ENCODE assay signal across 13 cellular contexts in the genomic region with DNA sequence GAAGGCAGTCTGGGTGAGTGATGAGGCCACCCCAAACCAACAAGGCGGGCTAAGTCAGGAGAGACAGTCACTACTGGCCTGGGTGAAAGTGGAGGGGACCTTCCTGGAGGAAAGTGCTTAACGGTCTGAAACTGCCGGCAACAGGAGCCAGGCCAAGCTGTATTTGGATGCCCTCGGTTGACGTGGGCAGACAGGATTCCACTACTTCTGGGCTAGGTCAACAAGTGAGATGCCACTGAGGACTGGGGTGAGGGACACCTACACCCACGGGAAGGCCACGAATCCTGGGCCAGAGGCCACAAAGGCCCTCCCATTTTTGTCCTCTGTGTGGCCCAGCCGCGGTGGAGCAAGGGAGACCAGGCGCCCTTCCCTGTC. TPM values are rescaled to one million over a fixed set of nuclear protein-coding genes. Genes with fewer than 3 reads are reported as not detected.
DNase-seq lines count a peak whose midpoint lies in the region; ATAC-seq, FAIRE-seq and TF ChIP-seq lines count a peak whose summit lies in the region.
"Had no signal": no experiment of that assay in that cellular context is flagged by ENCODE, and none has a peak within 500 bp of the region (broad histone marks: within the 10 kb centered on the region; RNA-seq: fewer than 3 reads in every experiment).

No MANE protein-coding gene starts in this region.

- H3K14ac ChIP-seq in H1 (ENCODE audit: insufficient read length), result no peak overlapping the region

- H3K23me2 ChIP-seq in H1 (ENCODE audit: low read depth, low read length), result peaks cover 4% of the 10 kb centered on the region; the same call in 1 of the 2 replicates

- H2BK120ac ChIP-seq in H1 (replicated peaks; ENCODE audit: low read depth, low read length), result no peak overlapping the region

- peak; percentile 7 for ATAC-seq in activated CD8-positive, alpha-beta memory T cell treated with anti-CD3 and anti-CD28 coated beads, Interleukin-2, amount 10 ng/mL, durations not matched to agents 7 days and 5 days
- ATAC-seq in mucosa of descending colon (peak; percentile 2), thoracic aorta (ENCODE audit: insufficient number of reproducible peaks, low FRiP score, low read depth) (no peak)

- H3K56ac ChIP-seq in H1 (replicated peaks; ENCODE audit: insufficient read length, low read depth, low read length), result no peak overlapping the region

- peak overlapping the region; percentile 1; the same call in 1 of the 2 replicates for H2BK15ac ChIP-seq in H1 (ENCODE audit: low read length)

- H3K4me3 ChIP-seq in H1 (ENCODE audit: extremely low read depth in 1 of 4, insufficient read depth in 2 of 4, low read depth in 3 of 4, low read length in 4 of 4) (peak overlapping the region in 1 of 4 experiments; percentile 68; a peak in 3 of 8 replicates), mucosa of descending colon (no peak overlapping the region), thoracic aorta (peak overlapping the region; percentile 63)

- H4K8ac ChIP-seq in H1 (ENCODE audit: extremely low read depth, insufficient read depth, low read length), result peak overlapping the region; percentile 11; the same call in 1 of the 2 replicates

- DNase-seq in activated CD8-positive, alpha-beta memory T cell treated with anti-CD3 and anti-CD28 coated beads, Interleukin-2, amount 10 ng/mL, durations not matched to agents 7 days and 5 days, result no peak
- no peak for DNase-seq in activated CD8-positive, alpha-beta memory T cell treated with anti-CD3 and anti-CD28 coated beads for 24 hours
- DNase-seq in H1 (ENCODE audit: low read depth in 1 of 2, low spot score in 2 of 2) (no peak), mucosa of descending colon (no peak), thoracic aorta (ENCODE audit: low spot score) (no peak), NOMO-1 (lab: John Stamatoyannopoulos, UW; ENCODE audit: unreplicated experiment in 2 of 2) (no peak), LoVo (ENCODE audit: low spot score) (no peak)
- no peak for DNase-seq in stimulated activated CD4-positive, alpha-beta T cell treated with anti-CD3 and anti-CD28 coated beads, Interleukin-4, amount 100 ng/mL, for 4 hours
- DNase-seq: activated CD4-positive, alpha-beta T cell treated with anti-CD3 and anti-CD28 coated beads for 1 hour; NCI-H1417 treated with DMSO at 0.1 percent for 48 hours; NCI-H748 treated with DMSO at 0.1 percent for 48 hours; stimulated activated CD4-positive, alpha-beta T cell treated with anti-CD3 and anti-CD28 coated beads, Interleukin-2, amount 100 ng/mL, for 48 hours had no signal

- H3K36me3 Mint-ChIP-seq in activated CD8-positive, alpha-beta memory T cell treated with anti-CD3 and anti-CD28 coated beads, Interleukin-2, amount 10 ng/mL, durations not matched to agents 7 days and 5 days, result no peaks in the 10 kb centered on the region

- no peak overlapping the region for H3K4ac ChIP-seq in H1 (replicated peaks; ENCODE audit: insufficient read length, low read depth, low read length)

- 0 out of 2 replicates have a peak overlapping the region, but pooled peaks have one; percentile 48 for H2BK20ac ChIP-seq in H1 (ENCODE audit: low read length)

- no peaks in the 10 kb centered on the region for H3K9me3 Mint-ChIP-seq in activated CD8-positive, alpha-beta memory T cell treated with anti-CD3 and anti-CD28 coated beads, Interleukin-2, amount 10 ng/mL, durations not matched to agents 7 days and 5 days (ENCODE audit: low read depth)

- TF ChIP-seq EP300 in H1 (IDR thresholded peaks at IDR 0.05; ENCODE audit: borderline replicate concordance in 1 of 2, low read depth in 2 of 2, low read length in 2 of 2), result no peak

- WGBS in H1 (ENCODE audit: extremely low coverage in 1 of 2, insufficient coverage in 1 of 2, insufficient read length in 1 of 2, insufficient replicate concordance in 2 of 2, low coverage in 1 of 2, low lambda C conversion rate in 2 of 2, missing lambda C conversion rate in 1 of 2), 2 experiments, result 45% methylated on average over 10 of the region's 10 CpGs; no CpG with 5 or more reads in 1 of the 2 experiments

- H2BK12ac ChIP-seq in H1 (ENCODE audit: low read depth, low read length), result peak overlapping the region; percentile 2; the same call in 1 of the 2 replicates

- H3K18ac ChIP-seq in H1 (ENCODE audit: extremely low read depth, low read length), result no peak overlapping the region

- H3K9ac ChIP-seq in H1 (replicated peaks in 1 of 4; ENCODE audit: extremely low read depth in 1 of 4, low read depth in 3 of 4, low read length in 3 of 4), result no peak overlapping the region; a peak in 1 of 7 replicates

- H3K4me1 Mint-ChIP-seq in activated CD8-positive, alpha-beta memory T cell treated with anti-CD3 and anti-CD28 coated beads, Interleukin-2, amount 10 ng/mL, durations not matched to agents 7 days and 5 days, result peaks cover 4% of the 10 kb centered on the region

- no peaks in the 10 kb centered on the region for H3K36me3 ChIP-seq in H1 (ENCODE audit: control insufficient read depth in 2 of 4, insufficient read depth in 4 of 4, low read length in 3 of 4)
- H3K36me3 ChIP-seq in mucosa of descending colon (ENCODE audit: low read depth), result no peaks in the 10 kb centered on the region
- H3K36me3 ChIP-seq in thoracic aorta, result no peaks in the 10 kb centered on the region

- H2AK5ac ChIP-seq in H1 (ENCODE audit: low read depth, low read length), result 0 out of 2 replicates have a peak overlapping the region, but pooled peaks have one; percentile 7

- FAIRE-seq in H1 (lab: Jason Lieb, UNC), result no peak
- FAIRE-seq: HTR-8/SVneo had no signal

- no peak overlapping the region for H3K4me3 Mint-ChIP-seq in activated CD8-positive, alpha-beta memory T cell treated with anti-CD3 and anti-CD28 coated beads, Interleukin-2, amount 10 ng/mL, durations not matched to agents 7 days and 5 days

- TF ChIP-seq RAD21 in H1 (IDR thresholded peaks at IDR 0.05 in 1 of 2, conservative IDR thresholded peaks at IDR 0.05 in 1 of 2; ENCODE audit: low read depth in 2 of 2, low read length in 2 of 2), result no peak

- no peak overlapping the region for H4K5ac ChIP-seq in H1 (ENCODE audit: insufficient read length, low read depth, low read length)

- POLR2A ChIA-PET in H1 (lab: Charles Lee; ENCODE audit: partially characterized antibody), result interaction anchor here (0.8 to 3.2 kb wide), 7 partner anchors 10 to 296 kb away, joined by 3 to 11 read pairs (median 4); a partner anchor contains a TSS

- peaks cover 0 to 9% (median 4%) of the 10 kb centered on the region in 4 experiments; a peak in 5 of 7 replicates for H3K4me1 ChIP-seq in H1 (replicated peaks in 1 of 4; ENCODE audit: control insufficient read depth in 3 of 4, insufficient read depth in 4 of 4, low read length in 3 of 4)
- peaks cover 14% of the 10 kb centered on the region for H3K4me1 ChIP-seq in mucosa of descending colon (ENCODE audit: low read depth)
- H3K4me1 ChIP-seq in thoracic aorta (ENCODE audit: control insufficient read depth in 1 of 2, low read depth in 2 of 2), result peaks cover 3 to 10% of the 10 kb centered on the region in 2 donors

- CTCF ChIA-PET in activated CD8-positive, alpha-beta memory T cell treated with anti-CD3 and anti-CD28 coated beads, Interleukin-2, amount 10 ng/mL, durations not matched to agents 7 days and 5 days (lab: Charles Lee), result interaction anchor here (1.0 to 1.4 kb wide), 3 partner anchors 56 to 108 kb away, joined by 3 to 4 read pairs (median 3); no protein-coding TSS in a partner anchor
- CTCF ChIA-PET in H1 (lab: Charles Lee; ENCODE audit: partially characterized antibody), result interaction anchor here (0.8 to 7.9 kb wide), 9 partner anchors 11 to 108 kb away, joined by 3 to 58 read pairs (median 5); a partner anchor contains a TSS

- no peaks in the 10 kb centered on the region for H3K9me3 ChIP-seq in H1 (ENCODE audit: insufficient read depth in 2 of 2, low read depth in 1 of 2, low read length in 1 of 2)
- no peaks in the 10 kb centered on the region for H3K9me3 ChIP-seq in mucosa of descending colon
- no peaks in the 10 kb centered on the region for H3K9me3 ChIP-seq in thoracic aorta

- peak overlapping the region; percentile 36; the same call in 1 of the 2 replicates for H2AFZ ChIP-seq in H1 (ENCODE audit: low read length)

- H3K27ac ChIP-seq in H1 (ENCODE audit: low read depth, low read length) (no peak overlapping the region), thoracic aorta (no peak overlapping the region)

- H4K91ac ChIP-seq in H1 (replicated peaks; ENCODE audit: insufficient read length, low read length), result peak overlapping the region; percentile 1

- no peaks in the 10 kb centered on the region for H3K79me1 ChIP-seq in H1 (ENCODE audit: low read depth, low read length)

- H2BK5ac ChIP-seq in H1 (ENCODE audit: low read depth, low read length), result no peak overlapping the region

- peaks cover 0 to 2% of the 10 kb centered on the region in 2 experiments for H4K20me1 ChIP-seq in H1 (replicated peaks in 1 of 2; ENCODE audit: control insufficient read depth in 1 of 2, insufficient read depth in 2 of 2, low read length in 2 of 2)

- peaks cover 7% of the 10 kb centered on the region for H3K27me3 Mint-ChIP-seq in activated CD8-positive, alpha-beta memory T cell treated with anti-CD3 and anti-CD28 coated beads, Interleukin-2, amount 10 ng/mL, durations not matched to agents 7 days and 5 days

- H3K27ac Mint-ChIP-seq in activated CD8-positive, alpha-beta memory T cell treated with anti-CD3 and anti-CD28 coated beads, Interleukin-2, amount 10 ng/mL, durations not matched to agents 7 days and 5 days, result no peak overlapping the region

- peak overlapping the region; percentile 69 to 78 for H3K4me2 ChIP-seq in H1 (ENCODE audit: insufficient read depth in 1 of 2, low read depth in 2 of 2, low read length in 2 of 2)

- intact Hi-C loops in mucosa of descending colon (cut with DNase I, micrococcal nuclease), result no loop called here

- H3K27me3 ChIP-seq in H1 (replicated peaks in 1 of 4; ENCODE audit: control insufficient read depth in 3 of 4, extremely low read depth in 1 of 4, insufficient read depth in 3 of 4, low read length in 3 of 4), result peaks cover 21 to 36% (median 31%) of the 10 kb centered on the region in 4 experiments
- H3K27me3 ChIP-seq in thoracic aorta (replicated peaks; ENCODE audit: insufficient read depth), result no peaks in the 10 kb centered on the region

- no peak for TF ChIP-seq CTCF in H1 (IDR thresholded peaks at IDR 0.05; ENCODE audit: control extremely low read depth in 1 of 3, insufficient read depth in 1 of 3, low read depth in 1 of 3, low read length in 3 of 3)
- no peak for TF ChIP-seq CTCF in mucosa of descending colon (IDR thresholded peaks at IDR 0.05)
- TF ChIP-seq CTCF in thoracic aorta (IDR thresholded peaks at IDR 0.05), result no peak

- H3K79me2 ChIP-seq in H1 (ENCODE audit: control insufficient read depth in 1 of 2, insufficient read depth in 2 of 2, low read length in 2 of 2), result no peaks in the 10 kb centered on the region

- no peak for TF ChIP-seq POLR2A in H1 (IDR thresholded peaks at IDR 0.05; ENCODE audit: control extremely low read depth in 1 of 2, low read depth in 2 of 2, low read length in 2 of 2)

- H3K23ac ChIP-seq in H1 (ENCODE audit: insufficient read length), result no peak overlapping the region

RNA-seq across cellular contexts. Expression of a gene that starts 12.3 kb away (rescaled TPM):
- total RNA-seq in activated CD8-positive, alpha-beta memory T cell treated with anti-CD3 and anti-CD28 coated beads, Interleukin-2, amount 10 ng/mL, durations not matched to agents 7 days and 5 days, result under 1 TPM; 0.54 to 0.91 TPM
- total RNA-seq in H1 (2021; fragmentation: NEBNext Ultra II Directional; extraction: Animal tissue kit (Norgen Biotek cat#: 25700)), result 0.84 and 1.1 TPM in 2 replicates
- polyA plus RNA-seq in H1 (2011; rRNA removed), result 0.32 and 0.38 TPM in 2 replicates
- polyA plus RNA-seq in H1 (2011; cell fraction: cytosol; rRNA removed), result 0.59 TPM
- polyA plus RNA-seq in H1 (2011; cell fraction: nucleus; rRNA removed), result 4.5 TPM
- 0.33 to 1.1 TPM (median 0.89 TPM) in 4 replicates for polyA plus RNA-seq in H1 (2012, experiment 1 of 2)
- polyA plus RNA-seq in H1 (2012, experiment 2 of 2), result 0.12 TPM
- polyA plus RNA-seq in H1 (2013, experiment 1 of 2), result 0.43 TPM
- 0.35 TPM for polyA plus RNA-seq in H1 (2013, experiment 2 of 2)
- 0.13 and 0.54 TPM in 2 replicates for polyA minus RNA-seq in H1 (2011; rRNA and poly(A)+ RNA removed)
- polyA minus RNA-seq in H1 (2011; cell fraction: cytosol; rRNA and poly(A)+ RNA removed), result not detected
- 1.00 TPM for polyA minus RNA-seq in H1 (2011; cell fraction: nucleus; rRNA and poly(A)+ RNA removed)
- 1 to 10 TPM in 1 of 3 donors, under 1 TPM in 2; 0.36 to 2.2 (median 0.87) TPM for total RNA-seq in mucosa of descending colon
- total RNA-seq in thoracic aorta, result 1 to 10 TPM; 1.3 to 3.9 TPM

RNA-seq across cellular contexts. Expression of a gene that starts 42.9 kb away (rescaled TPM):
- 1 to 10 TPM; 2.8 to 7.7 TPM for total RNA-seq in activated CD8-positive, alpha-beta memory T cell treated with anti-CD3 and anti-CD28 coated beads, Interleukin-2, amount 10 ng/mL, durations not matched to agents 7 days and 5 days
- total RNA-seq in H1 (2021; fragmentation: NEBNext Ultra II Directional; extraction: Animal tissue kit (Norgen Biotek cat#: 25700)), result 4.2 and 8.0 TPM in 2 replicates
- 9.2 TPM in 2 replicates for polyA plus RNA-seq in H1 (2011; rRNA removed)
- polyA plus RNA-seq in H1 (2011; cell fraction: cytosol; rRNA removed), result 8.0 TPM
- 49.3 TPM for polyA plus RNA-seq in H1 (2011; cell fraction: nucleus; rRNA removed)
- polyA plus RNA-seq in H1 (2012, experiment 1 of 2), result 2.8 to 7.8 TPM (median 6.9 TPM) in 4 replicates
- polyA plus RNA-seq in H1 (2012, experiment 2 of 2), result 4.2 TPM
- 10.3 TPM for polyA plus RNA-seq in H1 (2013, experiment 1 of 2)
- 6.5 TPM for polyA plus RNA-seq in H1 (2013, experiment 2 of 2)
- 1.5 and 2.0 TPM in 2 replicates for polyA minus RNA-seq in H1 (2011; rRNA and poly(A)+ RNA removed)
- polyA minus RNA-seq in H1 (2011; cell fraction: cytosol; rRNA and poly(A)+ RNA removed), result 3.1 TPM
- polyA minus RNA-seq in H1 (2011; cell fraction: nucleus; rRNA and poly(A)+ RNA removed), result 7.5 TPM
- 1 to 10 TPM; 5.2 to 9.7 (median 6.4) TPM for total RNA-seq in mucosa of descending colon
- 1 to 10 TPM; 1.9 to 4.0 TPM for total RNA-seq in thoracic aorta

RNA-seq across cellular contexts. Expression of a gene that starts 53.6 kb away (rescaled TPM):
- total RNA-seq in activated CD8-positive, alpha-beta memory T cell treated with anti-CD3 and anti-CD28 coated beads, Interleukin-2, amount 10 ng/mL, durations not matched to agents 7 days and 5 days, result 10 to 100 TPM; 12.0 to 21.9 TPM
- total RNA-seq in H1 (2021; fragmentation: NEBNext Ultra II Directional; extraction: Animal tissue kit (Norgen Biotek cat#: 25700)), result 14.7 and 15.0 TPM in 2 replicates
- polyA plus RNA-seq in H1 (2011; rRNA removed), result 20.0 and 21.2 TPM in 2 replicates
- 17.1 TPM for polyA plus RNA-seq in H1 (2011; cell fraction: cytosol; rRNA removed)
- 28.8 TPM for polyA plus RNA-seq in H1 (2011; cell fraction: nucleus; rRNA removed)
- polyA plus RNA-seq in H1 (2012, experiment 1 of 2), result 11.7 to 16.4 TPM (median 15.2 TPM) in 4 replicates
- polyA plus RNA-seq in H1 (2012, experiment 2 of 2), result 15.2 TPM
- 7.5 TPM for polyA plus RNA-seq in H1 (2013, experiment 1 of 2)
- 8.5 TPM for polyA plus RNA-seq in H1 (2013, experiment 2 of 2)
- 4.8 and 5.2 TPM in 2 replicates for polyA minus RNA-seq in H1 (2011; rRNA and poly(A)+ RNA removed)
- polyA minus RNA-seq in H1 (2011; cell fraction: cytosol; rRNA and poly(A)+ RNA removed), result 10.6 TPM
- 6.7 TPM for polyA minus RNA-seq in H1 (2011; cell fraction: nucleus; rRNA and poly(A)+ RNA removed)
- total RNA-seq in mucosa of descending colon, result 10 to 100 TPM in 2 of 3 donors, 1 to 10 TPM in 1; 9.8 to 15.2 (median 10.8) TPM
- total RNA-seq in thoracic aorta, result 10 to 100 TPM in 1 of 2 donors, 1 to 10 TPM in 1; 1.1 to 11.3 TPM
